ENCODE assay signal across 23 cellular contexts in the genomic region with DNA sequence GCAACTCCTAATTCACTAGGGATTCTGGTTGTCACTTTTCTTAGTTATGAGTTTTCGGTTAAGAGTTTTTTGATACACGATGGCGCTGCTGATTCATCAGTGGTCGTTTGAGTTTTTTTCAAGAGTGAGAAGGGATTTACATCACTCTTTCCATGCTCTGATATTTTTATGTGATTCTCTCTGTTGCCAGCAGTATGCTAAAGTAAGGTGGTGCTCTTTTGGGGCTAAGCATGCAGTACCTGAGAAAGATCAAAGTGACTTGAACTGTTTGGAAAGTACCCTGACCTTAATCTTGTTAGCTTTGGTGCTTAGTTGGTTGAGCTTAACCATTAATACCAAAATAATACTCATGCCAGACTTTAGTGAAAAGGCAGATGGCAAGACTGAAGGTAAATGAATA. TPM values are rescaled to one million over a fixed set of nuclear protein-coding genes. Genes with fewer than 3 reads are reported as not detected.
"Had no signal": no experiment of that assay in that cellular context is flagged by ENCODE, and none has a peak within 500 bp of the region (broad histone marks: within the 10 kb centered on the region; RNA-seq: fewer than 3 reads in every experiment).

No MANE protein-coding gene starts in this region.

- H3K9me3 Mint-ChIP-seq: dendritic cell treated with granulocyte-macrophage colony-stimulating factor and Interleukin-4, amounts not matched to agents 40 ng/mL and 50 ng/mL, for 4 days; effector memory CD8-positive, alpha-beta T cell; natural killer cell; stimulated activated effector memory CD8-positive, alpha-beta T cell treated with anti-CD3 and anti-CD28 coated beads, Interleukin-12 subunit alpha, Interleukin-12 subunit beta, amount 100 ng/mL, for 72 hours; T-cell; type B pancreatic cell had no signal

- H3K4me1 ChIP-seq: gastroesophageal sphincter, right atrium auricular region had no signal

- H3K4me1 Mint-ChIP-seq: natural killer cell; stimulated activated effector memory CD8-positive, alpha-beta T cell treated with anti-CD3 and anti-CD28 coated beads, Interleukin-12 subunit alpha, Interleukin-12 subunit beta, amount 100 ng/mL, for 72 hours had no signal

- DNase-seq: activated CD4-positive, alpha-beta T cell treated with anti-CD3 and anti-CD28 coated beads, Interleukin-2, amount 50 U/mL, for 1 hour; activated CD8-positive, alpha-beta memory T cell treated with anti-CD3 and anti-CD28 coated beads, Interleukin-2, amount 50 U/mL, for 4 hours; activated gamma-delta T cell; amygdala; cerebellar nuclear complex; effector memory CD8-positive, alpha-beta T cell; islet precursor cell; mammary epithelial cell; mucosa of descending colon; natural killer cell; posterior cingulate gyrus; small intestine; T-cell had no signal

- ATAC-seq: effector memory CD8-positive, alpha-beta T cell; gastroesophageal sphincter; left lobe of liver; mucosa of descending colon; natural killer cell; stimulated activated effector memory CD8-positive, alpha-beta T cell treated with anti-CD3 and anti-CD28 coated beads, Interleukin-12 subunit alpha, Interleukin-12 subunit beta, amount 100 ng/mL, for 72 hours had no signal

- H3K4me3 ChIP-seq: gastroesophageal sphincter, mucosa of descending colon, right atrium auricular region, SK-N-MC had no signal

- FAIRE-seq: small intestine had no signal

- H3K36me3 ChIP-seq: gastroesophageal sphincter had no signal

- H3K27ac ChIP-seq: epithelial cell of prostate, gastroesophageal sphincter, right atrium auricular region, SK-N-MC, VCaP had no signal

- H3K9me3 ChIP-seq: gastroesophageal sphincter, mucosa of descending colon, right atrium auricular region had no signal

- H3K27me3 ChIP-seq: gastroesophageal sphincter, right atrium auricular region had no signal

- H3K27me3 Mint-ChIP-seq: brain; dendritic cell treated with granulocyte-macrophage colony-stimulating factor and Interleukin-4, amounts not matched to agents 40 ng/mL and 50 ng/mL, for 4 days; effector memory CD8-positive, alpha-beta T cell; T-cell; type B pancreatic cell had no signal

- H3K4me3 Mint-ChIP-seq: brain; dendritic cell treated with granulocyte-macrophage colony-stimulating factor and Interleukin-4, amounts not matched to agents 40 ng/mL and 50 ng/mL, for 4 days; effector memory CD8-positive, alpha-beta T cell; natural killer cell; stimulated activated effector memory CD8-positive, alpha-beta T cell treated with anti-CD3 and anti-CD28 coated beads, Interleukin-12 subunit alpha, Interleukin-12 subunit beta, amount 100 ng/mL, for 72 hours; T-cell; type B pancreatic cell had no signal

- H3K27ac Mint-ChIP-seq: brain; dendritic cell treated with granulocyte-macrophage colony-stimulating factor and Interleukin-4, amounts not matched to agents 40 ng/mL and 50 ng/mL, for 4 days; natural killer cell; stimulated activated effector memory CD8-positive, alpha-beta T cell treated with anti-CD3 and anti-CD28 coated beads, Interleukin-12 subunit alpha, Interleukin-12 subunit beta, amount 100 ng/mL, for 72 hours; type B pancreatic cell had no signal

RNA-seq across cellular contexts. Expression of a gene that starts 56.5 kb away (rescaled TPM):
- total RNA-seq: left lobe of liver, natural killer cell, right atrium auricular region, T-cell had no signal
